ENCODE assay signal across 8 cellular contexts in the genomic region with DNA sequence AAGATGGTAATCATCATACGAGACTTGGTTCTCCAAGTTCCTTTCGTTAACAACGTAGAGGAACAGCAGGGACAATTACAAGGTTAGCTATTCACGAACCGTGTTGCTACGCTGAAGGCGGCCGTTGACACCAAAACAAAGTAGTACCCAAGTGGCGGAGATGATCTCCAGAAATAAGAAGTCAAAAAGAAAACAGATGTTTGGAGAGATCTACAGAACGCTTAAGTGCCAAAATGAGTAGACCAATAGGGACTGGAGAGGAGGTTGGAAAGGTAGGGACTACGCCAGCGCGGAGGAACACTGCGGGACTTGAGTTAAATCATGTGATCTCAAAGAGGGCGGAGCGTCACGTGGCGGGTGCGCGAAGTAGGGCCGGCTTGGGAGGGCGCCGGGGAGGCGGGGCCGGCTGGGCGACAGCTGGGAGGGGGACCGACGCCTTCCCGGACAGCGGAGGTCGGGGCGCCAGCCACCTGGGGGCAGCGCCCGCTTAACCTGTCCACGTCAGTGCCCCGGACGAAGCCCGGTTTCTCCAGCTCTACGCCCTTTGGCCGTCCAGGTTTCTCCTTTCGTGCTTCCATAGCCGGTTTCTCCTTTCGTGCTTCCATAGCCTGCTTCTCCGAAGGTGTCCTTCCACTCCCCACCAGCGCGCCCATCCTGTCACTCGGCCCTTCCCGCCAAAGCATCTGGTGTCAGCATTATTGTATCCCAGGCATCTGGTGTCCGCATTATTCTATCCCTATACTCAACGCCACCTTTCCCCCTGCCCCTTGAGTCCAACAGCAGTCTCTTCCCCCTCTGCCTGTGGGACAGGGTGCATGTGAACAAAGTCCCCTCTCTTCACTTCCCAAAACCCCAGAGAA. TPM values are rescaled to one million over a fixed set of nuclear protein-coding genes. Genes with fewer than 3 reads are reported as not detected.
DNase-seq lines count a peak whose midpoint lies in the region; ATAC-seq and TF ChIP-seq lines count a peak whose summit lies in the region.

No MANE protein-coding gene starts in this region.

- peak overlapping the region; percentile 98 for H4K5ac ChIP-seq in IMR-90 (ENCODE audit: low read depth, low read length)

- H3K9me1 ChIP-seq in IMR-90 (ENCODE audit: insufficient read depth, low read length), result no peaks in the 10 kb centered on the region

- H2AK9ac ChIP-seq in IMR-90 (replicated peaks; ENCODE audit: low read depth, low read length, poor library complexity), result peak overlapping the region; percentile 92

- peak overlapping the region; percentile 99 for H3K4ac ChIP-seq in IMR-90 (ENCODE audit: low read depth, low read length)

- peaks cover 0 to 11% of the 10 kb centered on the region in 2 donors for H3K27me3 Mint-ChIP-seq in CD8-positive, alpha-beta memory T cell
- no peaks in the 10 kb centered on the region for H3K27me3 Mint-ChIP-seq in activated T-cell treated with anti-CD3 and anti-CD28 coated beads, Interleukin-2, amount 50 U/mL, for 24 hours

- H2BK120ac ChIP-seq in IMR-90 (ENCODE audit: low read depth, low read length), result peak overlapping the region; percentile 97

- H3K56ac ChIP-seq in IMR-90 (ENCODE audit: extremely low read depth, insufficient read depth, low read length), result peak overlapping the region; percentile 99

- H3K23ac ChIP-seq in IMR-90 (ENCODE audit: low read depth, low read length), result peak overlapping the region; percentile 99

- DNase-seq in CD8-positive, alpha-beta memory T cell, result peak; percentile 91 to 96 (median 94)
- DNase-seq in IMR-90 (peak; percentile 95), OCI-M1 (lab: John Stamatoyannopoulos, UW) (peak; percentile 98)
- peak; percentile 92 for DNase-seq in activated T-cell treated with anti-CD3 and anti-CD28 coated beads, Interleukin-2, amount 50 U/mL, for 24 hours
- peak; percentile 95 for DNase-seq in stimulated activated CD8-positive, alpha-beta memory T cell treated with anti-CD3 and anti-CD28 coated beads, Interleukin-4, amount 100 ng/mL, for 48 hours

- peaks cover 7% of the 10 kb centered on the region; the same call in 1 of the 2 replicates for H4K20me1 ChIP-seq in IMR-90 (ENCODE audit: insufficient read depth, low read length)

- BruUV-seq in IMR-90 (replicated peaks; lab: Mats Ljungman, UMichigan), result no TSS peak

- H3K27ac Mint-ChIP-seq in CD8-positive, alpha-beta memory T cell, result peak overlapping the region; percentile 96 to 100 (median 99)
- peak overlapping the region; percentile 99 for H3K27ac Mint-ChIP-seq in activated T-cell treated with anti-CD3 and anti-CD28 coated beads, Interleukin-2, amount 50 U/mL, for 24 hours

- dilution Hi-C loops in IMR-90 (cut with HindIII; ENCODE audit: low sequenced_read_pairs, unreplicated experiment), result no loop called here

- peaks cover 0 to 70% (median 23%) of the 10 kb centered on the region in 3 donors for H3K36me3 Mint-ChIP-seq in CD8-positive, alpha-beta memory T cell
- H3K36me3 Mint-ChIP-seq in activated T-cell treated with anti-CD3 and anti-CD28 coated beads, Interleukin-2, amount 50 U/mL, for 24 hours (ENCODE audit: low read depth), result peaks cover 76% of the 10 kb centered on the region

- intact Hi-C loops in IMR-90 (cut with micrococcal nuclease), result no loop called here

- H3K36me3 ChIP-seq in CD8-positive, alpha-beta memory T cell (ENCODE audit: insufficient read depth, low read length), result peaks cover 37% of the 10 kb centered on the region
- H3K36me3 ChIP-seq in IMR-90 (ENCODE audit: control insufficient read depth, insufficient read depth, low read length) (peaks cover 28% of the 10 kb centered on the region), muscle layer of colon (ENCODE audit: insufficient read depth, low read length) (peaks cover 46% of the 10 kb centered on the region)

- H3K79me1 ChIP-seq in IMR-90 (ENCODE audit: low read depth in 1 of 2, low read length in 2 of 2), result peaks cover 13 to 49% of the 10 kb centered on the region in 2 experiments

- ATAC-seq in GM21381 (IDR thresholded peaks at IDR 0.05; ENCODE audit: unreplicated experiment) (peak; percentile 44), IMR-90 (ENCODE audit: low read depth) (peak; percentile 15), esophagus mucosa (peak; percentile 55)

- peak overlapping the region; percentile 90 for H2AFZ ChIP-seq in IMR-90 (replicated peaks; ENCODE audit: low read length, poor library complexity)

- H4K91ac ChIP-seq in IMR-90 (ENCODE audit: insufficient read depth, low read depth, low read length), result peak overlapping the region; percentile 98

- no peaks in the 10 kb centered on the region for H3K27me3 ChIP-seq in CD8-positive, alpha-beta memory T cell (ENCODE audit: insufficient read depth, low read length, poor library complexity, severe bottlenecking)
- H3K27me3 ChIP-seq in IMR-90 (ENCODE audit: control insufficient read depth, insufficient read depth, low read length) (no peaks in the 10 kb centered on the region), muscle layer of colon (ENCODE audit: control insufficient read depth in 1 of 2, insufficient read depth in 2 of 2, low read length in 2 of 2) (no peaks in the 10 kb centered on the region)

- H2AK5ac ChIP-seq in IMR-90 (ENCODE audit: low read depth, low read length), result peak overlapping the region; percentile 77

- peak overlapping the region; percentile 93 to 98 (median 96) for H3K4me3 Mint-ChIP-seq in CD8-positive, alpha-beta memory T cell
- H3K4me3 Mint-ChIP-seq in activated T-cell treated with anti-CD3 and anti-CD28 coated beads, Interleukin-2, amount 50 U/mL, for 24 hours, result peak overlapping the region; percentile 98

- H2BK5ac ChIP-seq in IMR-90 (ENCODE audit: low read depth, low read length, poor library complexity, severe bottlenecking), result peak overlapping the region; percentile 98

- 0% methylated on average over 40 of the region's 50 CpGs; no CpG with 5 or more reads in 1 of the 2 experiments for WGBS in IMR-90 (ENCODE audit: extremely low coverage in 2 of 2, insufficient read length in 1 of 2), 2 experiments

- peak overlapping the region; percentile 93; the same call in 1 of the 3 replicates for H2BK15ac ChIP-seq in IMR-90 (ENCODE audit: low read depth, low read length)

- peaks cover 37 to 43% (median 39%) of the 10 kb centered on the region in 3 donors for H3K4me1 Mint-ChIP-seq in CD8-positive, alpha-beta memory T cell
- peaks cover 46% of the 10 kb centered on the region for H3K4me1 Mint-ChIP-seq in activated T-cell treated with anti-CD3 and anti-CD28 coated beads, Interleukin-2, amount 50 U/mL, for 24 hours (ENCODE audit: low read depth)

- peak overlapping the region; percentile 78 for H3K4me3 ChIP-seq in CD8-positive, alpha-beta memory T cell (ENCODE audit: low read length)
- peak overlapping the region; percentile 90 for H3K4me3 ChIP-seq in IMR-90 (ENCODE audit: insufficient read depth, low read depth, low read length)
- peak overlapping the region; percentile 66 to 82 for H3K4me3 ChIP-seq in muscle layer of colon (ENCODE audit: low read depth in 1 of 2, low read length in 2 of 2)

- peak overlapping the region; percentile 75 for H2BK20ac ChIP-seq in IMR-90 (ENCODE audit: low read depth, low read length)

- no peak; the same call in 1 of the 2 replicates for TF ChIP-seq RAD21 in IMR-90 (IDR thresholded peaks at IDR 0.05; ENCODE audit: low read length)

- H3K14ac ChIP-seq in IMR-90 (replicated peaks; ENCODE audit: low read depth, low read length), result peak overlapping the region; percentile 100

- TF ChIP-seq CTCF in IMR-90 (conservative IDR thresholded peaks at IDR 0.05; ENCODE audit: low read depth, low read length), result no peak

- no peaks in the 10 kb centered on the region for H3K9me3 ChIP-seq in CD8-positive, alpha-beta memory T cell (ENCODE audit: low read length)
- H3K9me3 ChIP-seq in IMR-90 (ENCODE audit: control insufficient read depth, insufficient read depth, low read length) (no peaks in the 10 kb centered on the region), muscle layer of colon (ENCODE audit: low read length) (no peaks in the 10 kb centered on the region)

- peak overlapping the region; percentile 80 to 100 for H4K8ac ChIP-seq in IMR-90 (ENCODE audit: low read depth in 2 of 2, low read length in 2 of 2)

- peaks cover 29% of the 10 kb centered on the region for H3K4me1 ChIP-seq in CD8-positive, alpha-beta memory T cell (ENCODE audit: insufficient read depth, low read length)
- H3K4me1 ChIP-seq in IMR-90 (ENCODE audit: control insufficient read depth, insufficient read depth, low read length) (peaks cover 8% of the 10 kb centered on the region), muscle layer of colon (ENCODE audit: insufficient read depth, low read length) (peaks cover 24% of the 10 kb centered on the region)

- no peak for TF ChIP-seq POLR2A in IMR-90 (IDR thresholded peaks at IDR 0.05; ENCODE audit: low read depth, low read length)

- POLR2A ChIA-PET in CD8-positive, alpha-beta memory T cell (lab: Charles Lee), result interaction anchor here (0.5 to 2.7 kb wide), 11 partner anchors 8 to 230 kb away, joined by 3 to 13 read pairs (median 6); partner anchors contain the start of genes ACADVL, ACAP1, CTDNEP1 and DLG4
- POLR2A ChIA-PET in IMR-90 (lab: Charles Lee; ENCODE audit: unreplicated experiment), result interaction anchor here (1.1 to 1.4 kb wide), 2 partner anchors 9 to 22 kb away, joined by 3 to 4 read pairs; partner anchors contain the start of gene CTDNEP1

- H3K9me3 Mint-ChIP-seq in CD8-positive, alpha-beta memory T cell, result peaks cover 0 to 3% (median 0%) of the 10 kb centered on the region in 5 donors
- H3K9me3 Mint-ChIP-seq in activated T-cell treated with anti-CD3 and anti-CD28 coated beads, Interleukin-2, amount 50 U/mL, for 24 hours, result no peaks in the 10 kb centered on the region

- H3K4me2 ChIP-seq in IMR-90 (ENCODE audit: low read depth, low read length), result peak overlapping the region; percentile 95

- H3K9ac ChIP-seq in IMR-90 (ENCODE audit: low read depth, low read length) (peak overlapping the region; percentile 92), muscle layer of colon (ENCODE audit: low read length) (peak overlapping the region; percentile 88)

- peak overlapping the region; percentile 99 for H3K18ac ChIP-seq in IMR-90 (ENCODE audit: low read depth, low read length)

- H3K27ac ChIP-seq in CD8-positive, alpha-beta memory T cell (ENCODE audit: low read depth, low read length), result peak overlapping the region; percentile 69
- H3K27ac ChIP-seq in IMR-90 (ENCODE audit: insufficient read depth, low read length) (peak overlapping the region; percentile 90), muscle layer of colon (ENCODE audit: low read depth, low read length) (peak overlapping the region; percentile 81)

- CTCF ChIA-PET in CD8-positive, alpha-beta memory T cell (lab: Charles Lee), result interaction anchor here (0.6 to 2.8 kb wide), 10 partner anchors 8 to 609 kb away, joined by 3 to 8 read pairs (median 3); partner anchors contain the start of genes ACADVL, CLDN7, CTDNEP1 and DLG4
- CTCF ChIA-PET in IMR-90 (lab: Yijun Ruan, JAX), result no interaction called here

- in situ Hi-C loops in IMR-90 (cut with MboI; ENCODE audit: low sequenced_read_pairs), result loop anchor here (25.0 kb wide), 1 partner anchor 919 kb away; the partner anchor contains the start of genes PER1 and VAMP2

RNA-seq across cellular contexts. Expression of gene GABARAP, which starts 0.7 kb away (rescaled TPM):
- total RNA-seq in CD8-positive, alpha-beta memory T cell, result 100 to 1,000 TPM; 156 to 165 TPM
- 914 TPM for polyA plus RNA-seq in CD8-positive, alpha-beta memory T cell
- total RNA-seq in IMR-90 (2012; rRNA removed) (70.8 and 77.8 TPM in 2 replicates), esophagus mucosa (268 TPM)
- polyA plus RNA-seq in IMR-90 (2012; rRNA removed), result 702 and 780 TPM in 2 replicates
- polyA plus RNA-seq in IMR-90 (2012; cell fraction: cytosol; rRNA removed), result 264 and 350 TPM in 2 replicates
- 43.9 and 256 TPM in 2 replicates for polyA plus RNA-seq in IMR-90 (2012; cell fraction: nucleus; rRNA removed; ENCODE audit: low replicate concordance)

RNA-seq across cellular contexts. Expression of gene PHF23, which starts 3.7 kb away (rescaled TPM):
- 10 to 100 TPM; 48.0 to 51.9 TPM for total RNA-seq in CD8-positive, alpha-beta memory T cell
- 25.8 TPM for polyA plus RNA-seq in CD8-positive, alpha-beta memory T cell
- total RNA-seq in IMR-90 (2012; rRNA removed), result 44.8 and 45.5 TPM in 2 replicates
- 54.4 and 58.5 TPM in 2 replicates for polyA plus RNA-seq in IMR-90 (2012; rRNA removed)
- polyA plus RNA-seq in IMR-90 (2012; cell fraction: cytosol; rRNA removed), result 37.0 TPM in 2 replicates
- 22.3 and 31.7 TPM in 2 replicates for polyA plus RNA-seq in IMR-90 (2012; cell fraction: nucleus; rRNA removed; ENCODE audit: low replicate concordance)
- total RNA-seq in esophagus mucosa, result 33.6 TPM

RNA-seq across cellular contexts. Expression of gene CTDNEP1, which starts 8.6 kb away (rescaled TPM):
- 100 to 1,000 TPM; 224 to 240 TPM for total RNA-seq in CD8-positive, alpha-beta memory T cell
- polyA plus RNA-seq in CD8-positive, alpha-beta memory T cell, result 57.1 TPM
- total RNA-seq in IMR-90 (2012; rRNA removed), result 18.3 and 23.8 TPM in 2 replicates
- 132 TPM in 2 replicates for polyA plus RNA-seq in IMR-90 (2012; rRNA removed)
- polyA plus RNA-seq in IMR-90 (2012; cell fraction: cytosol; rRNA removed), result 70.6 and 129 TPM in 2 replicates
- polyA plus RNA-seq in IMR-90 (2012; cell fraction: nucleus; rRNA removed; ENCODE audit: low replicate concordance), result 100 and 109 TPM in 2 replicates
- total RNA-seq in esophagus mucosa, result 87.6 TPM

RNA-seq across cellular contexts. Expression of gene DVL2, which starts 8.6 kb away (rescaled TPM):
- 10 to 100 TPM; 61.8 to 65.5 TPM for total RNA-seq in CD8-positive, alpha-beta memory T cell
- polyA plus RNA-seq in CD8-positive, alpha-beta memory T cell, result 24.0 TPM
- total RNA-seq in IMR-90 (2012; rRNA removed) (20.3 and 21.3 TPM in 2 replicates), esophagus mucosa (32.7 TPM)
- polyA plus RNA-seq in IMR-90 (2012; rRNA removed), result 10.5 and 11.8 TPM in 2 replicates
- 5.9 and 9.6 TPM in 2 replicates for polyA plus RNA-seq in IMR-90 (2012; cell fraction: cytosol; rRNA removed)
- polyA plus RNA-seq in IMR-90 (2012; cell fraction: nucleus; rRNA removed; ENCODE audit: low replicate concordance), result 14.5 and 26.4 TPM in 2 replicates

RNA-seq across cellular contexts. Expression of gene ELP5, which starts 9.1 kb away (rescaled TPM):
- 100 to 1,000 TPM; 106 to 111 TPM for total RNA-seq in CD8-positive, alpha-beta memory T cell
- 84.8 TPM for polyA plus RNA-seq in CD8-positive, alpha-beta memory T cell
- total RNA-seq in IMR-90 (2012; rRNA removed), result 46.6 and 48.0 TPM in 2 replicates
- 38.6 and 39.3 TPM in 2 replicates for polyA plus RNA-seq in IMR-90 (2012; rRNA removed)
- polyA plus RNA-seq in IMR-90 (2012; cell fraction: cytosol; rRNA removed), result 31.1 and 38.5 TPM in 2 replicates
- 45.8 and 52.9 TPM in 2 replicates for polyA plus RNA-seq in IMR-90 (2012; cell fraction: nucleus; rRNA removed; ENCODE audit: low replicate concordance)
- 40.3 TPM for total RNA-seq in esophagus mucosa

Comparison
In these comparisons a context has a peak if more than half of its experiments do, and no peak if none do; other contexts are left out.
1. Peak in every context shown above with its lines: DNase-seq, ATAC-seq, H3K4me3 ChIP-seq and H3K27ac ChIP-seq.